Comparison of ENCODE assay signal across 8 cellular contexts in the genomic region with DNA sequence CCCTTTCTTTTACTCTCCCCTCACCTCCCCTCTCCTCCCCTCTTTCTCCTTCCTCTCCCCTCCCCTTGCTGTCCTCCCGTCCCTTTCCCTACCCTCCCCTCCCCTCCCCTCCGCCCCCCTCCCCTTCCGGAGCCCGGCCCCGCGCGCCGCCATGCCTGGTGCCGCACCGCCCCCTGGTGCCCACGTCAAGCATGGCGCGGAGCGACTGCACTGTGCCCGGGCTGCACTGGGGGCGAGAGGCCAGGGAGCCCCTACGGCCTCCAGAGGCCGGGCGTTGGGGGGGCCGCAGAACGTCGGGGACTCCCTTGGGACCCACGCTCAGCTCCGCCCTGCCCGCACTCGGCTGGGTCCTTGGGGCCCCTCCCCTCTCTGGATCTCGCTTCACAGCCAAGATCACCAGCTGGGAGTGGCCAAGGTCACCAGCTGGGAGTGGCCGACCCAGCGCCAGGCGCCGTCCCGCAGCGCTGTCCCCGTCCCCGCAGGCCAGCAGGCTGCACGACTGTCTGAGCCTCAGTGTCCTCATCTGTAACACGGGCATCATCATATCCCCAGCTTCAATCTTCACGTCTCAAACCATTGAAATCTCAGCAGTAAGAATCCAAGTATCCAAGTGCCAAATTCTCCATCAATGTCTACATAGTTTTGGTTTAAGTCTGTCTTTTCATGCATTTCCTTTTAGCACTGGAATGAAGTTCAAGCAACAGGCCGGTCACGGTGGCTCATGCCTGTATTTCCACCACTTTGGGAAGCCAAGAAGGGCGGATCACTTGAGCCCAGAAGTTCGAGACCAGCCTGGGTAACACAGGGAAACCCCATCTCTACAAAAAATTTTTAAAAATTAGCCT. TPM values are rescaled to one million over a fixed set of nuclear protein-coding genes. Genes with fewer than 3 reads are reported as not detected.
A peak's percentile ranks its signal among the peaks of the same experiment; 100 is the strongest.
DNase-seq lines count a peak whose midpoint lies in the region; ATAC-seq and TF ChIP-seq lines count a peak whose summit lies in the region.

No MANE protein-coding gene starts in this region.

- H3K27me3 Mint-ChIP-seq in T-helper 2 cell treated with Interferon-gamma antibody and Interleukin-4, amounts not matched to agents 5 μg/mL and 100 μg/mL, for 36 hours (ENCODE audit: low read depth): peaks cover 19% of the 10 kb centered on the region

- ATAC-seq in GM19468 (IDR thresholded peaks at IDR 0.05; ENCODE audit: extremely low read depth, unreplicated experiment): peak; percentile 49
- peak; percentile 94 for ATAC-seq in aorta (ENCODE audit: low FRiP score)

- intact Hi-C loops in ascending aorta (cut with DNase I): loop anchor here (10.0 kb wide), 1 partner anchor 563 kb away; a partner anchor contains a TSS
- intact Hi-C loops in aorta (cut with DNase I): loop anchor here (2.0 to 10.0 kb wide), 7 partner anchors 91 to 1025 kb away; a partner anchor contains a TSS

- peaks cover 3 to 54% (median 38%) of the 10 kb centered on the region in 10 experiments; a peak in 17 of 20 replicates for H3K4me1 ChIP-seq in BLaER1 treated with 17β-estradiol and CSF1 and Interleukin-3, amounts not matched to agents 10 nM and 100 nM
- H3K4me1 ChIP-seq in ascending aorta: peaks cover 0 to 14% of the 10 kb centered on the region in 2 donors
- no peaks in the 10 kb centered on the region for H3K4me1 ChIP-seq in aorta (ENCODE audit: control insufficient read depth in 1 of 2, insufficient read depth in 2 of 2, low read length in 2 of 2)

- DNase-seq in NAMALWA (ENCODE audit: low spot score): peak; percentile 72
- DNase-seq in T-helper 2 cell treated with Interferon-gamma antibody and Interleukin-4, amounts not matched to agents 5 μg/mL and 100 μg/mL, for 36 hours (ENCODE audit: low spot score): peak; percentile 72
- peak in 1 of 2 donors; percentile 88 for DNase-seq in ascending aorta (ENCODE audit: low spot score in 2 of 2)
- DNase-seq in hepatic stellate cell (ENCODE audit: low spot score): peak; percentile 83
- no peak for DNase-seq in retinal pigment epithelial cell (ENCODE audit: low read depth)
- DNase-seq in aorta: peak; percentile 88 to 93

- no peaks in the 10 kb centered on the region for H3K27me3 ChIP-seq in BLaER1 treated with 17β-estradiol and CSF1 and Interleukin-3, amounts not matched to agents 10 nM and 100 nM
- H3K27me3 ChIP-seq in ascending aorta (no peaks in the 10 kb centered on the region), aorta (ENCODE audit: control insufficient read depth in 1 of 2, insufficient read depth in 2 of 2, low read length in 1 of 2) (no peaks in the 10 kb centered on the region)

- H3K36me3 Mint-ChIP-seq in T-helper 2 cell treated with Interferon-gamma antibody and Interleukin-4, amounts not matched to agents 5 μg/mL and 100 μg/mL, for 36 hours (ENCODE audit: low read depth): no peaks in the 10 kb centered on the region

- H3K27ac Mint-ChIP-seq in T-helper 2 cell treated with Interferon-gamma antibody and Interleukin-4, amounts not matched to agents 5 μg/mL and 100 μg/mL, for 36 hours: no peak overlapping the region

- peak; percentile 59 to 97 (median 88) for TF ChIP-seq CTCF in ascending aorta (IDR thresholded peaks at IDR 0.05)
- TF ChIP-seq CTCF in retinal pigment epithelial cell (conservative IDR thresholded peaks at IDR 0.05; ENCODE audit: low read depth, low read length): peak; percentile 60

- 2 to 3% methylated on average over 40 to 42 of the region's 42 CpGs for WGBS in aorta, 2 donors

- H3K27ac ChIP-seq in BLaER1 treated with 17β-estradiol and CSF1 and Interleukin-3, amounts not matched to agents 10 nM and 100 nM: peak overlapping the region in 2 of 11 experiments; percentile 10 to 53; a peak in 2 of 22 replicates
- H3K27ac ChIP-seq in ascending aorta (peak overlapping the region; percentile 69 to 83), aorta (ENCODE audit: low read depth in 1 of 2, low read length in 2 of 2) (no peak overlapping the region)

- H3K4me2 ChIP-seq in BLaER1 treated with 17β-estradiol and CSF1 and Interleukin-3, amounts not matched to agents 10 nM and 100 nM: peak overlapping the region; percentile 73 to 90 (median 81)

- H4K20me1 ChIP-seq in BLaER1 treated with 17β-estradiol and CSF1 and Interleukin-3, amounts not matched to agents 10 nM and 100 nM: peaks cover 0 to 8% (median 0%) of the 10 kb centered on the region in 11 experiments; a peak in 3 of 22 replicates

- peak overlapping the region; percentile 33 to 71 (median 60); a peak in 18 of 22 replicates for H3K9ac ChIP-seq in BLaER1 treated with 17β-estradiol and CSF1 and Interleukin-3, amounts not matched to agents 10 nM and 100 nM

- H3K4me3 ChIP-seq in BLaER1 treated with 17β-estradiol and CSF1 and Interleukin-3, amounts not matched to agents 10 nM and 100 nM: peak overlapping the region; percentile 37 to 69 (median 57); a peak in 19 of 20 replicates
- peak overlapping the region; percentile 62 to 69 for H3K4me3 ChIP-seq in ascending aorta
- H3K4me3 ChIP-seq in retinal pigment epithelial cell (ENCODE audit: low read length): peak overlapping the region; percentile 60
- peak overlapping the region; percentile 11 to 27 for H3K4me3 ChIP-seq in aorta (ENCODE audit: low read length in 2 of 2)

- no peaks in the 10 kb centered on the region for H3K36me3 ChIP-seq in BLaER1 treated with 17β-estradiol and CSF1 and Interleukin-3, amounts not matched to agents 10 nM and 100 nM
- H3K36me3 ChIP-seq in ascending aorta (no peaks in the 10 kb centered on the region), aorta (ENCODE audit: control insufficient read depth in 1 of 2, insufficient read depth in 2 of 2, low read length in 1 of 2) (no peaks in the 10 kb centered on the region)

- H3K9me3 Mint-ChIP-seq in T-helper 2 cell treated with Interferon-gamma antibody and Interleukin-4, amounts not matched to agents 5 μg/mL and 100 μg/mL, for 36 hours: no peaks in the 10 kb centered on the region

- H3K4me1 Mint-ChIP-seq in T-helper 2 cell treated with Interferon-gamma antibody and Interleukin-4, amounts not matched to agents 5 μg/mL and 100 μg/mL, for 36 hours (ENCODE audit: low read depth): peaks cover 10% of the 10 kb centered on the region

- H3K9me3 ChIP-seq in BLaER1 treated with 17β-estradiol and CSF1 and Interleukin-3, amounts not matched to agents 10 nM and 100 nM (replicated peaks in 1 of 11): no peaks in the 10 kb centered on the region
- H3K9me3 ChIP-seq in ascending aorta (no peaks in the 10 kb centered on the region), aorta (ENCODE audit: control insufficient read depth, low read length) (no peaks in the 10 kb centered on the region)

- H3K4me3 Mint-ChIP-seq in T-helper 2 cell treated with Interferon-gamma antibody and Interleukin-4, amounts not matched to agents 5 μg/mL and 100 μg/mL, for 36 hours: peak overlapping the region; percentile 86

RNA-seq across cellular contexts. Expression of a gene that starts 42.5 kb away (rescaled TPM):
- total RNA-seq in ascending aorta: 87.1 TPM
- total RNA-seq in aorta: 10 to 100 TPM; 20.0 to 28.5 TPM
- 10 to 100 TPM in 1 of 2 donors, 1 to 10 TPM in 1; 7.8 to 45.2 TPM for polyA plus RNA-seq in aorta

RNA-seq across cellular contexts. Expression of a gene that starts 50.2 kb away (rescaled TPM):
- total RNA-seq in ascending aorta (1.9 TPM), aorta (1 to 10 TPM; 3.5 to 5.1 TPM)
- polyA plus RNA-seq in aorta: 1 to 10 TPM; 1.6 to 2.1 TPM

Comparison
In these comparisons a context has a peak if more than half of its experiments do, and no peak if none do; other contexts are left out.
1. H3K27ac ChIP-seq: peak in ascending aorta (2 of 2); none in aorta (0 of 2).
2. Peak in every context shown above with its lines, with median percentiles within 50 percentile points of each other: H3K4me3 ChIP-seq.